In the genomic region with DNA sequence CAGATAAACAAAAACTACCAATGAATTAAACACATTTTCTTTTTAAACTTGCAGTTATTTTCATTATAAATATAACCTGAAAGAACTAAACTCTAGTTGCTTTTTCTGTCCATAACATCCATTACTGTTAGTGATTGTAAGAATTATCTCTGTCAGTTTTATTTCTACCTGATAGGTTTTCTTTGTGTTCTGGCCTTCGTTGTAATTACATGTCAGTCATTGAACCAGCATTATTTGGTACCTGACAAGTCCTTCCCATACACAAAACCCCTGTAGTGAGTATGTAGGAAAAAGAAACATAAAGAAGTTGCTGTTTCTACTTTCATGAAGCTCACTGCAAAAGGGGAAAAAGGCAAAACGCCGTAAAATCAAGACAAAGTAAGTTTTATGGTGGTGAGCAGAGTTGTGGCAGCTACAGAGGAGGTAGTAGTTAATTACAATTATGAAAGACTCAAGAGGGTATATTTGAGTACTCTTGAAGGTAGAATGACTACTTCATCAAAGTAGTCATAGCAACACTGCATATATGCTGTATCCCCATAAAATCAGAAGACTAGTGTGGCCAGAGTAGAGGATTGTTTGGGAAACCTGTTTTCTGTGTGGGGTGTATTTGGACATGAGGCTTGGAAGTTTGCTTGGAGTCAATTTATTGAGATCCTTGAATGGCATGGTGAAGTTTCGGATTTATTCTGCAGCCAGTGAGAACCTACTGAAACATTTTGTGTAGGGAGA, we compare ENCODE assay signal across 24 cellular contexts.
"Had no signal": no experiment of that assay in that cellular context is flagged by ENCODE, and none has a peak within 500 bp of the region (broad histone marks: within the 10 kb centered on the region; RNA-seq: fewer than 3 reads in every experiment).

No MANE protein-coding gene starts in this region.

- H3K4me3 ChIP-seq: dorsolateral prefrontal cortex, lung, prostate gland, right atrium auricular region, smooth muscle cell, stomach, thyroid gland, vagina had no signal

- H3K27me3 ChIP-seq: dorsolateral prefrontal cortex, right atrium auricular region, stomach, thyroid gland, vagina had no signal

- H3K36me3 ChIP-seq: prostate gland, right atrium auricular region, stomach, thyroid gland, vagina had no signal

- H3K9me3 ChIP-seq: prostate gland, thyroid gland, vagina had no signal

- H3K27ac ChIP-seq: dorsolateral prefrontal cortex, prostate gland, right atrium auricular region, stomach, thyroid gland, vagina had no signal

- DNase-seq: dorsolateral prefrontal cortex; effector CD4-positive, alpha-beta T cell; hypothalamus; immature natural killer cell; islet precursor cell; kidney glomerular epithelial cell; left colon; left ventricle myocardium superior; nucleus accumbens; stimulated activated CD4-positive, alpha-beta T cell treated with anti-CD3 and anti-CD28 coated beads, Interleukin-12 subunit alpha, Interleukin-12 subunit beta, amount 100 ng/mL, for 4 hours; stimulated activated CD4-positive, alpha-beta T cell treated with anti-CD3 and anti-CD28 coated beads, Interleukin-1b, Interleukin-23, amount 100 ng/mL, for 48 hours; stimulated activated CD4-positive, alpha-beta T cell treated with anti-CD3 and anti-CD28 coated beads, Interleukin-4, amount 100 ng/mL, for 1 hour; stimulated activated CD8-positive, alpha-beta memory T cell treated with anti-CD3 and anti-CD28 coated beads, Interleukin-4, amount 100 ng/mL, for 48 hours; stimulated activated naive CD4-positive, alpha-beta T cell treated with Interleukin-2 at 50 U/mL for 16 hours; stomach; thyroid gland; trophoblast cell had no signal

- ATAC-seq: left colon; left ventricle myocardium superior; natural killer cell treated with Interleukin-12 subunit alpha and Interleukin-12 subunit beta and Interleukin-15 and Interleukin-18, amount 100 ng/mL, for 72 hours; sciatic nerve had no signal

- H3K4me1 ChIP-seq: prostate gland, right atrium auricular region, stomach, thyroid gland, vagina had no signal
